In the genomic region with DNA sequence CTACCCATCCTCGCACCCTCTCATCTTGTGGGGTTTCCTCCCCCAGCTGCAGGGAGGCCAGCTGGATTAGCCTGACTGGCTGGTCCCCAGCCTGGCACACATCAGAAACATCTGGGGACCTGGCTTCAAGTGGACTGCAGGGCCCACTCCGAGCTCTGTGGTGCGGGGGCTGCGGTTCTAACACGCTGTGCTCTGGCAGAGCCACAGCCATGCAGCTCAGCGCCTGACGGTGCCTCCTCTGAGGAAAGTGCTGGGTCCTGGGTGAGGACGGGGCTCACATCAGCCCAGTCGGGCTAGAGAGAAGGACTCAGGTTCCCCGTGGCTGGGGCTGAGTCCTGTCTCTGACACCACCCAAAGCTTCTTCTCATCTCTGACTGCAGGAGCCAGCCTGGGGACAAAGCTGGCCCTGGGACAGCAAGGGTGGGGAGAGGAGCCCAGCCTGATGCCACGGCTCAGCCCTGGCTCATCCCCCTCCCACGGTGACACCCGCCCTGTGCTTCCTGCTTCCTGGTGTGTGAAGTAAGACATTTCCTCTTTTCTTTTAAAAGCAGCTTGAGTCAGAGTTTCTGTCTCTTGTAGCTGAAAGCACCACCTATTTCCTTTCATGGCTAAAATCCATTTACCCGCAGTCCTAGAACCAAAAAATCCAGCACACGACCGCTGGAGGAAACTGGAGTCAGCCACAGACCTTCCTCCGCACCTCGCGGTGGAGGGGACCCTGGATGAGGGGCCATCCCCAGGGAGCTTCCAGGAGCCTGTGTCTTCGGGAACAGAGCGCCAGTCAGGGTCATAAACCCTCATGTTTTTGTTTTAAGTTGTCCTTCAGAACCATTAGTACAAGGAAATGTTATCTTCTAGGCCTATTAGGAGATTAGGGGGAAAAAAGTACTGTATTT, we compare ENCODE assay signal across 8 cellular contexts.
A peak's percentile ranks its signal among the peaks of the same experiment; 100 is the strongest.
DNase-seq lines count a peak whose midpoint lies in the region; ATAC-seq, FAIRE-seq and TF ChIP-seq lines count a peak whose summit lies in the region.

No MANE protein-coding gene starts in this region.

- H3K4me1 ChIP-seq in astrocyte (ENCODE audit: insufficient read depth, low read length), result peaks cover 14% of the 10 kb centered on the region

- H3K27ac ChIP-seq in astrocyte (ENCODE audit: low read depth, low read length), result peak overlapping the region; percentile 30

- H3K27me3 Mint-ChIP-seq in astrocyte (ENCODE audit: low read depth, unreplicated experiment), result peaks cover 2% of the 10 kb centered on the region

- FAIRE-seq in astrocyte (lab: Jason Lieb, UNC), result no peak

- intact Hi-C loops in lower leg skin (cut with DNase I; ENCODE audit: low total_unique reads), result no loop called here

- TF ChIP-seq CTCF in astrocyte (IDR thresholded peaks at IDR 0.05; ENCODE audit: insufficient read depth, low read depth, low read length) (no peak), lower leg skin (IDR thresholded peaks at IDR 0.05) (no peak)

- peak; percentile 77 for ATAC-seq in HG02970 (IDR thresholded peaks at IDR 0.05; ENCODE audit: low FRiP score, unreplicated experiment)

- H3K4me3 Mint-ChIP-seq in astrocyte (ENCODE audit: unreplicated experiment), result no peak overlapping the region

- TF ChIP-seq POLR2A in GM18526 (IDR thresholded peaks at IDR 0.05; ENCODE audit: extremely low read depth, insufficient read length), result peak; percentile 45
- TF ChIP-seq POLR2A in lower leg skin (IDR thresholded peaks at IDR 0.05), result no peak

- WGBS in lower leg skin, 2 donors, result 43 to 49% methylated on average over 21 of the region's 21 CpGs

- no peaks in the 10 kb centered on the region for H4K20me1 ChIP-seq in astrocyte (ENCODE audit: insufficient read depth, low read length)

- no peaks in the 10 kb centered on the region for H3K36me3 ChIP-seq in astrocyte (ENCODE audit: insufficient read depth, low read length)

- peak; percentile 50 for DNase-seq in SIG-M5 (lab: John Stamatoyannopoulos, UW)
- DNase-seq in astrocyte (ENCODE audit: low read depth), result no peak
- DNase-seq in lower leg skin (ENCODE audit: low spot score in 2 of 2), result peak; percentile 72 to 95
- DNase-seq in stimulated activated CD8-positive, alpha-beta memory T cell treated with anti-CD3 and anti-CD28 coated beads, Interleukin-15, amount 100 ng/mL, for 48 hours (ENCODE audit: low read depth in 2 of 2), result peak; percentile 39 to 50
- DNase-seq in COR-L47 (lab: John Stamatoyannopoulos, UW), result no peak
- no peak for DNase-seq in NCI-H1694 (lab: John Stamatoyannopoulos, UW)

- peak overlapping the region; percentile 85 for H3K27ac Mint-ChIP-seq in astrocyte (ENCODE audit: unreplicated experiment)

- peak overlapping the region; percentile 82 for H3K4me2 ChIP-seq in astrocyte (ENCODE audit: low read length)

- H2AFZ ChIP-seq in astrocyte (ENCODE audit: low read depth, low read length), result peak overlapping the region; percentile 77

- H3K79me2 ChIP-seq in astrocyte (ENCODE audit: insufficient read depth, low read length), result no peaks in the 10 kb centered on the region

- no peaks in the 10 kb centered on the region for H3K27me3 ChIP-seq in astrocyte (ENCODE audit: insufficient read depth, low read length)

- peaks cover under 1% of the 10 kb centered on the region for H3K9me3 Mint-ChIP-seq in astrocyte (ENCODE audit: unreplicated experiment)

- H3K4me3 ChIP-seq in astrocyte (ENCODE audit: insufficient read depth, low read depth, low read length) (peak overlapping the region; percentile 15), lower leg skin (ENCODE audit: low read depth, poor library complexity, severe bottlenecking) (no peak overlapping the region)

- H3K4me1 Mint-ChIP-seq in astrocyte (ENCODE audit: low read depth, unreplicated experiment), result peaks cover 12% of the 10 kb centered on the region

- no peaks in the 10 kb centered on the region for H3K9me3 ChIP-seq in astrocyte (ENCODE audit: insufficient read depth, low read depth, low read length)

- peak overlapping the region; percentile 57 for H3K9ac ChIP-seq in astrocyte (ENCODE audit: low read length)

- H3K36me3 Mint-ChIP-seq in astrocyte (ENCODE audit: low read depth, unreplicated experiment), result no peaks in the 10 kb centered on the region

Comparison
In these comparisons a context has a peak if more than half of its experiments do, and no peak if none do; other contexts are left out.
1. DNase-seq: peak in SIG-M5 (single experiment), lower leg skin (2 of 2) and stimulated activated CD8-positive, alpha-beta memory T cell treated with anti-CD3 and anti-CD28 coated beads, Interleukin-15, amount 100 ng/mL, for 48 hours (2 of 2); none in astrocyte (single experiment), COR-L47 (single experiment) and NCI-H1694 (single experiment).